ENCODE assay signal across 12 cellular contexts in the genomic region with DNA sequence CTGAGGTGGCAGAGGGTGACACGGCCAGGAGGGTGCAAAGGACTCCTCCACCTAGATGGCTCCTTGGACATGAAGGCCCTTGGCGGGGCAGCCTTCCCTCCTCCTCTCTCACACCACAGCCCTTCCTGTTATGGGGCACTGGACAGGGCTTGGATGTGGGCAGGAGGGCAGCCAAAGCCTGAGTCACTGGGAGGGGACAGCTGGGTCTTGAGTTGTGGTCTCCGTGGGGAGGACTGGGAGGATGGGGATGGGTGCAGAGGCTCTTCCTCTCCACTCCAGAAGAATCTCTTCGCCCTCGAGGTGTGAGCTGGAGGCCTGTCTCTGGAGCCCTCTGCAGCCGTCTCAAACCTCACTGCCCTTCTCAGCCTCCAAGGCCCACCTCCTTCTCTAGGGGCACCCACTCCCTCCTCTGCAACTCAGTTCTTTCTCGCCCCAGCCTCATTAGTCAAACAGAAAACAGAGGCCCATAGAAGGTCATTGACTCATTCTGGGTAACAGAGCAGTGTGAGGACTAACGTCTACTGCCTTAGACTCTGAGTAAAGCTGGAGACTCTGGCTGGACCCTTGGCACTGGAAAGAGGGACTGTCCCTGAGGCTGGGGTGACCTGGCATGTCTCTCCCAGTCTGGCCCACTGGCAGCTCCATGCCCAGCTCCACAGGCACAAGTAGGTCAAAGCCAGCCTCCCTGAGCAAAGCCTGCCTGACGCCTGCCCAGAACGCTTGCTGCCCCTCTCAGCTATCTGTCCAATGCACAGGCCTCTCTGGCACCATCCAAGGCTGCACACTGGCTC. TPM values are rescaled to one million over a fixed set of nuclear protein-coding genes. Genes with fewer than 3 reads are reported as not detected.
A peak's percentile ranks its signal among the peaks of the same experiment; 100 is the strongest.
DNase-seq lines count a peak whose midpoint lies in the region; ATAC-seq lines count a peak whose summit lies in the region.
"Had no signal": no experiment of that assay in that cellular context is flagged by ENCODE, and none has a peak within 500 bp of the region (broad histone marks: within the 10 kb centered on the region; RNA-seq: fewer than 3 reads in every experiment).

No MANE protein-coding gene starts in this region.

- no peak overlapping the region for H3K9ac ChIP-seq in stomach smooth muscle (ENCODE audit: low read length in 2 of 2)

- no peaks in the 10 kb centered on the region for H3K9me3 Mint-ChIP-seq in activated naive CD4-positive, alpha-beta T cell treated with anti-CD3 and anti-CD28 coated beads, Interleukin-2, amount 50 U/mL, for 72 hours
- H3K9me3 Mint-ChIP-seq: dendritic cell treated with granulocyte-macrophage colony-stimulating factor and Interleukin-4, amounts not matched to agents 40 ng/mL and 50 ng/mL, for 4 days had no signal

- peaks cover 51% of the 10 kb centered on the region for H3K4me1 ChIP-seq in stomach smooth muscle (ENCODE audit: control insufficient read depth, insufficient read depth, low read length)

- no peak overlapping the region for H3K27ac Mint-ChIP-seq in activated naive CD4-positive, alpha-beta T cell treated with anti-CD3 and anti-CD28 coated beads, Interleukin-2, amount 50 U/mL, for 72 hours
- H3K27ac Mint-ChIP-seq: dendritic cell treated with granulocyte-macrophage colony-stimulating factor and Interleukin-4, amounts not matched to agents 40 ng/mL and 50 ng/mL, for 4 days; stimulated activated memory B cell treated with anti-CD40 and anti-IgM and Interleukin-4, amounts not matched to agents 10 μg/mL and 1 μg/mL and 100 μg/mL, for 72 hours; T-helper 17 cell had no signal

- H3K4me3 ChIP-seq in stomach smooth muscle (ENCODE audit: low read length in 2 of 2): peak overlapping the region in 1 of 2 donors; percentile 15

- peak in 1 of 2 donors; percentile 10 for DNase-seq in activated naive CD4-positive, alpha-beta T cell treated with anti-CD3 and anti-CD28 coated beads, Interleukin-2, amount 50 U/mL, for 72 hours (ENCODE audit: low spot score in 2 of 2)
- no peak for DNase-seq in activated naive CD4-positive, alpha-beta T cell treated with anti-CD3 and anti-CD28 coated beads, Interleukin-2, amount 50 U/mL, for 16 hours
- DNase-seq in RPMI7951 (ENCODE audit: low read depth) (peak; percentile 98), head of caudate nucleus (peak in 26 of 42 donors; percentile 9 to 82 (median 38)), NK-92 (lab: John Stamatoyannopoulos, UW; ENCODE audit: unreplicated experiment) (no peak), occipital lobe (lab: John Stamatoyannopoulos, UW) (no peak)
- DNase-seq: NCI-H774, T-helper 17 cell had no signal

- peak overlapping the region; percentile 98 for H3K27ac ChIP-seq in stomach smooth muscle (ENCODE audit: low read length)

- H3K36me3 Mint-ChIP-seq in activated naive CD4-positive, alpha-beta T cell treated with anti-CD3 and anti-CD28 coated beads, Interleukin-2, amount 50 U/mL, for 72 hours: no peaks in the 10 kb centered on the region
- H3K36me3 Mint-ChIP-seq: stimulated activated memory B cell treated with anti-CD40 and anti-IgM and Interleukin-4, amounts not matched to agents 10 μg/mL and 1 μg/mL and 100 μg/mL, for 72 hours had no signal

- H3K27me3 ChIP-seq in stomach smooth muscle (ENCODE audit: control insufficient read depth in 1 of 2, insufficient read depth in 2 of 2, low read length in 2 of 2): no peaks in the 10 kb centered on the region

- intact Hi-C loops in head of caudate nucleus (cut with DNase I): no loop called here

- ATAC-seq in activated naive CD4-positive, alpha-beta T cell treated with anti-CD3 and anti-CD28 coated beads, Interleukin-2, amount 50 U/mL, for 72 hours: peak; percentile 93 to 95
- no peak for ATAC-seq in HG03469 (IDR thresholded peaks at IDR 0.05; ENCODE audit: unreplicated experiment)
- ATAC-seq: stimulated activated memory B cell treated with anti-CD40 and anti-IgM and Interleukin-4, amounts not matched to agents 10 μg/mL and 1 μg/mL and 100 μg/mL, for 72 hours; T-helper 17 cell had no signal

- no peaks in the 10 kb centered on the region for H3K9me3 ChIP-seq in stomach smooth muscle (ENCODE audit: control insufficient read depth in 2 of 2, low read length in 2 of 2)

- H3K36me3 ChIP-seq in stomach smooth muscle (ENCODE audit: control insufficient read depth in 2 of 2, insufficient read depth in 2 of 2, low read length in 2 of 2): no peaks in the 10 kb centered on the region

RNA-seq across cellular contexts. Expression of gene CDON, which starts 47.5 kb away (rescaled TPM):
- 1 to 10 TPM; 2.8 to 6.9 TPM for total RNA-seq in activated naive CD4-positive, alpha-beta T cell treated with anti-CD3 and anti-CD28 coated beads, Interleukin-2, amount 50 U/mL, for 72 hours
- 14.8 and 17.8 TPM in 2 replicates for total RNA-seq in RPMI7951 (2014; rRNA removed; shearing (Covaris generic))
- 39.8 TPM for total RNA-seq in occipital lobe

Comparison
In these comparisons a context has a peak if more than half of its experiments do, and no peak if none do; other contexts are left out.
1. DNase-seq: peak in RPMI7951 (single experiment) and head of caudate nucleus (26 of 42); none in activated naive CD4-positive, alpha-beta T cell treated with anti-CD3 and anti-CD28 coated beads, Interleukin-2, amount 50 U/mL, for 16 hours (single experiment), NK-92 (single experiment) and occipital lobe (single experiment).